Comparison of ENCODE assay signal across 8 cellular contexts in genomic region chr2:178479275-178479616, GRCh38. TPM values are rescaled to one million over a fixed set of nuclear protein-coding genes. Genes with fewer than 3 reads are reported as not detected.
DNase-seq lines count a peak whose midpoint lies in the region; ATAC-seq and TF ChIP-seq lines count a peak whose summit lies in the region.

No MANE protein-coding gene starts in this region.

- no peaks in the 10 kb centered on the region for H3K36me3 ChIP-seq in hepatocyte (replicated peaks; ENCODE audit: insufficient read depth, low read depth)

- no peaks in the 10 kb centered on the region for H3K27me3 ChIP-seq in hepatocyte

- in situ Hi-C loops in GM13976 (cut with MboI; ENCODE audit: low sequenced_read_pairs, unreplicated experiment), result no loop called here

- H3K4me3 ChIP-seq in WI38 (ENCODE audit: low read depth, low read length), result peak overlapping the region; percentile 85
- no peak overlapping the region for H3K4me3 ChIP-seq in hepatocyte

- peaks cover 37% of the 10 kb centered on the region for H3K4me1 Mint-ChIP-seq in stimulated activated effector memory CD8-positive, alpha-beta T cell treated with anti-CD3 and anti-CD28 coated beads, Interleukin-12 subunit alpha, Interleukin-12 subunit beta, amount 100 ng/mL, for 72 hours

- no peaks in the 10 kb centered on the region for H3K9me3 Mint-ChIP-seq in stimulated activated effector memory CD8-positive, alpha-beta T cell treated with anti-CD3 and anti-CD28 coated beads, Interleukin-12 subunit alpha, Interleukin-12 subunit beta, amount 100 ng/mL, for 72 hours

- no peak for ATAC-seq in stimulated activated effector memory CD8-positive, alpha-beta T cell treated with anti-CD3 and anti-CD28 coated beads, Interleukin-12 subunit alpha, Interleukin-12 subunit beta, amount 100 ng/mL, for 72 hours
- no peak for ATAC-seq in HG03521 (IDR thresholded peaks at IDR 0.05; ENCODE audit: unreplicated experiment)

- peak overlapping the region; percentile 97 for H3K27ac Mint-ChIP-seq in stimulated activated effector memory CD8-positive, alpha-beta T cell treated with anti-CD3 and anti-CD28 coated beads, Interleukin-12 subunit alpha, Interleukin-12 subunit beta, amount 100 ng/mL, for 72 hours

- H2AFZ ChIP-seq in hepatocyte, result peak overlapping the region; percentile 98

- H3K4me3 Mint-ChIP-seq in stimulated activated effector memory CD8-positive, alpha-beta T cell treated with anti-CD3 and anti-CD28 coated beads, Interleukin-12 subunit alpha, Interleukin-12 subunit beta, amount 100 ng/mL, for 72 hours, result peak overlapping the region; percentile 97

- H3K4me2 ChIP-seq in hepatocyte, result peak overlapping the region; percentile 83

- peaks cover 64% of the 10 kb centered on the region for H3K79me2 ChIP-seq in hepatocyte

- no peaks in the 10 kb centered on the region for H3K9me3 ChIP-seq in hepatocyte (ENCODE audit: low read depth)

- no peaks in the 10 kb centered on the region for H3K9me2 ChIP-seq in hepatocyte (replicated peaks; ENCODE audit: insufficient read depth)

- H3K27ac ChIP-seq in hepatocyte, result peak overlapping the region; percentile 98

- H3K4me1 ChIP-seq in hepatocyte (ENCODE audit: insufficient read depth), result peaks cover 23% of the 10 kb centered on the region

- peak; percentile 35 for DNase-seq in DMS 273 (lab: John Stamatoyannopoulos, UW; ENCODE audit: unreplicated experiment)
- no peak for DNase-seq in DMS 273 treated with DMSO at 0.1 percent for 48 hours (lab: John Stamatoyannopoulos, UW)
- DNase-seq in hepatocyte (ENCODE audit: low spot score), result no peak
- DNase-seq in stimulated activated effector memory CD8-positive, alpha-beta T cell treated with anti-CD3 and anti-CD28 coated beads, Interleukin-12 subunit alpha, Interleukin-12 subunit beta, amount 100 ng/mL, for 72 hours (ENCODE audit: low spot score in 2 of 2), result no peak
- DNase-seq in GM13976 (ENCODE audit: low spot score), result no peak
- DNase-seq in RPMI8226, result no peak

- 70% methylated on average over 4 of the region's 4 CpGs for WGBS in hepatocyte (ENCODE audit: low lambda C conversion rate, missing lambda C conversion rate)

- H4K20me1 ChIP-seq in hepatocyte (ENCODE audit: insufficient read depth, poor library complexity, severe bottlenecking), result peaks cover 26% of the 10 kb centered on the region

- H3K36me3 Mint-ChIP-seq in stimulated activated effector memory CD8-positive, alpha-beta T cell treated with anti-CD3 and anti-CD28 coated beads, Interleukin-12 subunit alpha, Interleukin-12 subunit beta, amount 100 ng/mL, for 72 hours, result peaks cover 12% of the 10 kb centered on the region

- TF ChIP-seq CTCF in WI38 (IDR thresholded peaks at IDR 0.05; ENCODE audit: low read depth, low read length), result no peak
- TF ChIP-seq CTCF in hepatocyte (IDR thresholded peaks at IDR 0.05; ENCODE audit: poor library complexity), result no peak
- no peak for TF ChIP-seq CTCF in GM13976 (IDR thresholded peaks at IDR 0.05; ENCODE audit: borderline replicate concordance, control extremely low read depth, extremely low read depth, insufficient read depth, missing control alignments)

RNA-seq across cellular contexts. Expression of gene FKBP7, which starts 0.8 kb away (rescaled TPM):
- 44.9 and 45.4 TPM in 2 replicates for total RNA-seq in hepatocyte
- 93.9 and 113 TPM in 2 replicates for polyA plus RNA-seq in hepatocyte

RNA-seq across cellular contexts. Expression of gene PLEKHA3, which starts 1.0 kb away (rescaled TPM):
- 8.3 and 9.1 TPM in 2 replicates for total RNA-seq in hepatocyte
- 19.3 and 32.1 TPM in 2 replicates for polyA plus RNA-seq in hepatocyte

RNA-seq across cellular contexts. Expression of gene PJVK, which starts 28.1 kb away (rescaled TPM):
- total RNA-seq in hepatocyte, result 3.8 and 3.9 TPM in 2 replicates
- 3.2 and 4.6 TPM in 2 replicates for polyA plus RNA-seq in hepatocyte

RNA-seq across cellular contexts. Expression of gene PRKRA, which starts 28.3 kb away (rescaled TPM):
- total RNA-seq in hepatocyte, result 51.7 and 53.0 TPM in 2 replicates
- 33.4 and 39.8 TPM in 2 replicates for polyA plus RNA-seq in hepatocyte
